In the genomic region with DNA sequence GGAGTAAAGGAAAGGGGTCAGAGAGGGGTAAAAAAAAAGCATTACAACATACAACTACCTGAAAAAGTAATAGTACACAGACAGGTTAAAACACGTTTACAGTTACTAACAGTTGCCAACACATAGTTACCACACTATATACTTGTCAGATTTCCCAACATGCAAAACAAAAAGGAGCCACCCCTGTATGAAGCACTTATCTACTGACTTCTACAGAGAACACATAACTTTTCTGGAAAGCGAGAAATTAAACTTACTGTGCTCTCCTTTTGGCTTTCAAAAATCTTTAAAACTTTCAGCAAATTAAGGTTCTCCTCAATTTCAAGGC, we compare ENCODE assay signal across 8 cellular contexts. TPM values are rescaled to one million over a fixed set of nuclear protein-coding genes. Genes with fewer than 3 reads are reported as not detected.
DNase-seq lines count a peak whose midpoint lies in the region; ATAC-seq and TF ChIP-seq lines count a peak whose summit lies in the region.

No MANE protein-coding gene starts in this region.

- no peaks in the 10 kb centered on the region for H3K9me3 ChIP-seq in heart right ventricle
- H3K9me3 ChIP-seq in upper lobe of right lung: no peaks in the 10 kb centered on the region

- H3K9me3 Mint-ChIP-seq in activated naive CD4-positive, alpha-beta T cell treated with anti-CD3 and anti-CD28 coated beads, Interleukin-2, amount 50 U/mL, for 72 hours: peaks cover 0 to 4% of the 10 kb centered on the region in 2 donors

- peaks cover 9 to 15% of the 10 kb centered on the region in 2 donors for H3K36me3 Mint-ChIP-seq in activated naive CD4-positive, alpha-beta T cell treated with anti-CD3 and anti-CD28 coated beads, Interleukin-2, amount 50 U/mL, for 72 hours

- H3K27me3 ChIP-seq in heart right ventricle (no peaks in the 10 kb centered on the region), upper lobe of right lung (no peaks in the 10 kb centered on the region)

- H3K27ac ChIP-seq in heart right ventricle (peak overlapping the region in 8 of 10 donors; percentile 94 to 100 (median 98)), upper lobe of right lung (peak overlapping the region; percentile 98)

- peak overlapping the region; percentile 81 to 98 for H3K27ac Mint-ChIP-seq in activated naive CD4-positive, alpha-beta T cell treated with anti-CD3 and anti-CD28 coated beads, Interleukin-2, amount 50 U/mL, for 72 hours

- TF ChIP-seq CTCF in heart right ventricle (IDR thresholded peaks at IDR 0.05) (no peak), upper lobe of right lung (IDR thresholded peaks at IDR 0.05) (no peak)

- H3K4me3 ChIP-seq in heart right ventricle: peak overlapping the region in 7 of 10 donors; percentile 90 to 99 (median 95)
- peak overlapping the region; percentile 99 for H3K4me3 ChIP-seq in upper lobe of right lung

- ATAC-seq in heart right ventricle (no peak), Right ventricle myocardium inferior (no peak), upper lobe of right lung (no peak), GM19351 (IDR thresholded peaks at IDR 0.05; ENCODE audit: unreplicated experiment) (no peak), GM18909 (IDR thresholded peaks at IDR 0.05; ENCODE audit: poor library complexity, unreplicated experiment) (no peak)
- no peak for ATAC-seq in activated naive CD4-positive, alpha-beta T cell treated with anti-CD3 and anti-CD28 coated beads, Interleukin-2, amount 50 U/mL, for 72 hours

- WGBS in heart right ventricle, 2 donors: 29 to 33% methylated on average over 2 of the region's 2 CpGs

- intact Hi-C loops in heart right ventricle (cut with DNase I): loop anchor here in 2 of 10 donors (2.0 to 5.0 kb wide), 2 partner anchors 56 to 132 kb away; no protein-coding TSS in a partner anchor
- intact Hi-C loops in Right ventricle myocardium inferior (cut with DNase I): no loop called here
- intact Hi-C loops in upper lobe of right lung (cut with DNase I): no loop called here

- no peaks in the 10 kb centered on the region for H3K36me3 ChIP-seq in heart right ventricle
- H3K36me3 ChIP-seq in upper lobe of right lung: no peaks in the 10 kb centered on the region

- DNase-seq in heart right ventricle (no peak), Right ventricle myocardium inferior (ENCODE audit: missing footprints) (no peak), iris pigment epithelial cell (ENCODE audit: low read depth) (peak; percentile 27), upper lobe of right lung (no peak), cerebellum (ENCODE audit: low spot score) (no peak)
- DNase-seq in activated naive CD4-positive, alpha-beta T cell treated with anti-CD3 and anti-CD28 coated beads, Interleukin-2, amount 50 U/mL, for 72 hours (ENCODE audit: low spot score in 2 of 2): no peak

- H3K4me1 ChIP-seq in heart right ventricle (peaks cover 3 to 63% (median 43%) of the 10 kb centered on the region in 9 donors), upper lobe of right lung (peaks cover 43% of the 10 kb centered on the region)

RNA-seq across cellular contexts. Expression of a gene that starts 2.1 kb away (rescaled TPM):
- total RNA-seq in heart right ventricle (10 to 100 TPM; 24.2 to 39.3 (median 28.9) TPM), Right ventricle myocardium inferior (28.0 TPM), upper lobe of right lung (52.4 TPM), cerebellum (54.4 TPM)
- polyA plus RNA-seq in heart right ventricle: 10 to 100 TPM; 14.6 to 16.8 TPM
- total RNA-seq in activated naive CD4-positive, alpha-beta T cell treated with anti-CD3 and anti-CD28 coated beads, Interleukin-2, amount 50 U/mL, for 72 hours: 10 to 100 TPM; 38.3 to 51.4 TPM
